25 cellular contexts compared by ENCODE assay signal in genomic region chr1:1817262-1817661, GRCh38. TPM values are rescaled to one million over a fixed set of nuclear protein-coding genes. Genes with fewer than 3 reads are reported as not detected.
DNase-seq lines count a peak whose midpoint lies in the region; ATAC-seq and TF ChIP-seq lines count a peak whose summit lies in the region.
"Had no signal": no experiment of that assay in that cellular context is flagged by ENCODE, and none has a peak within 500 bp of the region (broad histone marks: within the 10 kb centered on the region; RNA-seq: fewer than 3 reads in every experiment).

No MANE protein-coding gene starts in this region.

- H3K79me1 ChIP-seq in neuronal stem cell (ENCODE audit: low read depth, low read length), result peaks cover 10% of the 10 kb centered on the region

- H2BK120ac ChIP-seq in neuronal stem cell (ENCODE audit: low read depth, low read length), result no peak overlapping the region

- H3K27ac ChIP-seq in CD4-positive, alpha-beta T cell (ENCODE audit: low read depth, low read length), result no peak overlapping the region
- peak overlapping the region; percentile 39 for H3K27ac ChIP-seq in RWPE1
- H3K27ac ChIP-seq in neuronal stem cell (replicated peaks; ENCODE audit: low read length), result no peak overlapping the region
- H3K27ac ChIP-seq: heart right ventricle, KMS-11, psoas muscle, tibial nerve had no signal

- no peak overlapping the region for H2BK15ac ChIP-seq in neuronal stem cell (ENCODE audit: low read length)

- H3K18ac ChIP-seq in neuronal stem cell (ENCODE audit: low read length), result no peak overlapping the region

- no peak overlapping the region for H3K4ac ChIP-seq in neuronal stem cell (ENCODE audit: low read length)

- no peaks in the 10 kb centered on the region for H3K27me3 ChIP-seq in CD4-positive, alpha-beta T cell (ENCODE audit: control insufficient read depth, insufficient read depth, low read length)
- no peaks in the 10 kb centered on the region for H3K27me3 ChIP-seq in neuronal stem cell (ENCODE audit: control insufficient read depth in 3 of 3, insufficient read depth in 3 of 3, low read depth in 1 of 3, low read length in 3 of 3)
- H3K27me3 ChIP-seq: BE2C, heart right ventricle, tibial nerve had no signal

- intact Hi-C loops in CD4-positive, alpha-beta T cell (cut with DNase I, micrococcal nuclease), result no loop called here

- no peak for DNase-seq in activated T-cell treated with anti-CD3 and anti-CD28 coated beads, Interleukin-2, amount 50 U/mL, for 72 hours
- no peak for DNase-seq in activated T-cell treated with anti-CD3 and anti-CD28 coated beads, Interleukin-2, amount 50 U/mL, for 1 hour
- no peak for DNase-seq in CD4-positive, alpha-beta T cell
- DNase-seq in RWPE1 (ENCODE audit: low spot score), result no peak
- DNase-seq in endothelial cell (ENCODE audit: low spot score), result no peak
- DNase-seq in retina, result no peak
- DNase-seq in NCI-H526 treated with DMSO at 0.1 percent for 48 hours (lab: John Stamatoyannopoulos, UW), result no peak
- no peak for DNase-seq in neuronal stem cell (ENCODE audit: low spot score)
- DNase-seq: ACHN; BE2C; H9; heart right ventricle; left ventricle myocardium superior; naive B cell; NCI-H1417 treated with DMSO at 0.1 percent for 48 hours; NCI-H2029 treated with DMSO at 0.1 percent for 48 hours; NCI-H524 treated with DMSO at 0.1 percent for 48 hours; nucleus accumbens; psoas muscle; Right ventricle myocardium superior; stimulated activated CD4-positive, alpha-beta T cell treated with anti-CD3 and anti-CD28 coated beads, Interleukin-4, amount 100 ng/mL, for 1 hour had no signal

- H3K27ac Mint-ChIP-seq in activated T-cell treated with anti-CD3 and anti-CD28 coated beads, Interleukin-2, amount 50 U/mL, for 72 hours, result peak overlapping the region; percentile 9
- H3K27ac Mint-ChIP-seq in CD4-positive, alpha-beta T cell, result peak overlapping the region; percentile 47
- peak overlapping the region; percentile 67 for H3K27ac Mint-ChIP-seq in endothelial cell (ENCODE audit: unreplicated experiment)
- H3K27ac Mint-ChIP-seq: T-helper 2 cell treated with Interferon-gamma antibody and Interleukin-4, amounts not matched to agents 5 μg/mL and 100 μg/mL, for 36 hours had no signal

- no peak overlapping the region for H3K4me3 ChIP-seq in neuronal stem cell (ENCODE audit: low read length in 2 of 2)
- H3K4me3 ChIP-seq: GM12878, heart right ventricle, psoas muscle, tibial nerve had no signal

- H4K91ac ChIP-seq in neuronal stem cell (ENCODE audit: low read depth, low read length, poor library complexity), result no peak overlapping the region

- H2BK5ac ChIP-seq in neuronal stem cell (ENCODE audit: low read length), result no peak overlapping the region

- no peaks in the 10 kb centered on the region for H3K4me1 Mint-ChIP-seq in activated T-cell treated with anti-CD3 and anti-CD28 coated beads, Interleukin-2, amount 50 U/mL, for 72 hours (ENCODE audit: low read depth)
- H3K4me1 Mint-ChIP-seq in CD4-positive, alpha-beta T cell (ENCODE audit: low read depth), result peaks cover 14% of the 10 kb centered on the region
- peaks cover 10% of the 10 kb centered on the region for H3K4me1 Mint-ChIP-seq in endothelial cell (ENCODE audit: unreplicated experiment)
- H3K4me1 Mint-ChIP-seq: H9 had no signal

- peaks cover 42 to 94% of the 10 kb centered on the region in 2 donors for H3K36me3 ChIP-seq in neuronal stem cell (replicated peaks in 1 of 2; ENCODE audit: control insufficient read depth in 2 of 2, insufficient read depth in 2 of 2, low read length in 2 of 2)

- no peaks in the 10 kb centered on the region for H3K27me3 Mint-ChIP-seq in activated T-cell treated with anti-CD3 and anti-CD28 coated beads, Interleukin-2, amount 50 U/mL, for 72 hours (ENCODE audit: low read depth)
- H3K27me3 Mint-ChIP-seq in CD4-positive, alpha-beta T cell, result no peaks in the 10 kb centered on the region
- H3K27me3 Mint-ChIP-seq in endothelial cell (ENCODE audit: unreplicated experiment), result peaks cover 13% of the 10 kb centered on the region
- H3K27me3 Mint-ChIP-seq: naive B cell had no signal

- no peaks in the 10 kb centered on the region for H3K9me3 Mint-ChIP-seq in activated T-cell treated with anti-CD3 and anti-CD28 coated beads, Interleukin-2, amount 50 U/mL, for 72 hours
- H3K9me3 Mint-ChIP-seq in CD4-positive, alpha-beta T cell, result no peaks in the 10 kb centered on the region
- no peaks in the 10 kb centered on the region for H3K9me3 Mint-ChIP-seq in endothelial cell (ENCODE audit: unreplicated experiment)
- H3K9me3 Mint-ChIP-seq: H9; naive B cell; T-helper 2 cell treated with Interferon-gamma antibody and Interleukin-4, amounts not matched to agents 5 μg/mL and 100 μg/mL, for 36 hours had no signal

- H2AK5ac ChIP-seq in neuronal stem cell (ENCODE audit: low read depth, low read length), result no peak overlapping the region

- H2AFZ ChIP-seq in neuronal stem cell (ENCODE audit: low read length), result no peak overlapping the region

- peaks cover 0 to 3% of the 10 kb centered on the region in 2 donors for H3K4me1 ChIP-seq in neuronal stem cell (ENCODE audit: control insufficient read depth in 2 of 2, insufficient read depth in 1 of 2, low read depth in 1 of 2, low read length in 2 of 2)
- H3K4me1 ChIP-seq: BE2C, heart right ventricle, tibial nerve had no signal

- CTCF ChIA-PET in CD4-positive, alpha-beta T cell (lab: Charles Lee), result interaction anchor here (1.3 kb wide), 1 partner anchor 91 kb away, joined by 4 read pairs; no protein-coding TSS in a partner anchor
- CTCF ChIA-PET in RWPE1 (lab: Yijun Ruan, JAX), result no interaction called here

- POLR2A ChIA-PET in CD4-positive, alpha-beta T cell (lab: Charles Lee), result no interaction called here
- POLR2A ChIA-PET in RWPE1 (lab: Yijun Ruan, JAX; ENCODE audit: low non-redundant PET), result no interaction called here

- TF ChIP-seq CTCF in CD4-positive, alpha-beta T cell (IDR thresholded peaks at IDR 0.05), result no peak
- TF ChIP-seq CTCF in RWPE1 (conservative IDR thresholded peaks at IDR 0.05; ENCODE audit: low read depth) (no peak), endothelial cell (IDR thresholded peaks at IDR 0.05; ENCODE audit: unreplicated experiment) (no peak)

- no peak overlapping the region for H3K4me3 Mint-ChIP-seq in activated T-cell treated with anti-CD3 and anti-CD28 coated beads, Interleukin-2, amount 50 U/mL, for 72 hours
- H3K4me3 Mint-ChIP-seq in CD4-positive, alpha-beta T cell, result no peak overlapping the region
- no peak overlapping the region for H3K4me3 Mint-ChIP-seq in endothelial cell (ENCODE audit: unreplicated experiment)
- H3K4me3 Mint-ChIP-seq: naive B cell; T-helper 2 cell treated with Interferon-gamma antibody and Interleukin-4, amounts not matched to agents 5 μg/mL and 100 μg/mL, for 36 hours had no signal

- H2BK12ac ChIP-seq in neuronal stem cell (ENCODE audit: low read length), result no peak overlapping the region

- H3K9ac ChIP-seq in neuronal stem cell (ENCODE audit: low read depth, low read length, poor library complexity), result no peak overlapping the region
- H3K9ac ChIP-seq: KMS-11 had no signal

- peaks cover 7 to 23% of the 10 kb centered on the region in 2 donors for H3K36me3 Mint-ChIP-seq in activated T-cell treated with anti-CD3 and anti-CD28 coated beads, Interleukin-2, amount 50 U/mL, for 72 hours (ENCODE audit: insufficient read depth in 2 of 2)
- H3K36me3 Mint-ChIP-seq in CD4-positive, alpha-beta T cell (ENCODE audit: low read depth), result peaks cover 71% of the 10 kb centered on the region
- peaks cover 29% of the 10 kb centered on the region for H3K36me3 Mint-ChIP-seq in endothelial cell (ENCODE audit: low read depth, unreplicated experiment)

- H3K14ac ChIP-seq in neuronal stem cell (ENCODE audit: low read length), result no peak overlapping the region

- no peak overlapping the region for H3K23ac ChIP-seq in neuronal stem cell (ENCODE audit: low read depth, low read length, poor library complexity)

- no peak overlapping the region for H4K8ac ChIP-seq in neuronal stem cell (ENCODE audit: low read depth, low read length)

- no peak for ATAC-seq in activated T-cell treated with anti-CD3 and anti-CD28 coated beads, Interleukin-2, amount 50 U/mL, for 72 hours (replicated peaks in 1 of 2)
- ATAC-seq in CD4-positive, alpha-beta T cell (ENCODE audit: poor library complexity), result no peak
- ATAC-seq: GM12878, heart right ventricle, left ventricle myocardium superior, psoas muscle had no signal

- WGBS in neuronal stem cell (ENCODE audit: extremely low coverage in 2 of 2, insufficient read length in 2 of 2, insufficient replicate concordance in 1 of 2), 2 donors, result no CpG with 5 or more reads among the region's 1 CpG

- no peak overlapping the region for H3K4me2 ChIP-seq in neuronal stem cell (ENCODE audit: insufficient read depth, low read length, poor library complexity, severe bottlenecking)
- H3K4me2 ChIP-seq: KMS-11 had no signal

- no peaks in the 10 kb centered on the region for H3K9me3 ChIP-seq in CD4-positive, alpha-beta T cell (ENCODE audit: control insufficient read depth, low read length)
- H3K9me3 ChIP-seq in neuronal stem cell (replicated peaks in 1 of 2; ENCODE audit: control insufficient read depth in 2 of 2, insufficient read depth in 1 of 2, low read depth in 1 of 2, low read length in 2 of 2), result peaks cover 0 to 2% of the 10 kb centered on the region in 2 donors
- H3K9me3 ChIP-seq: BE2C, heart right ventricle, psoas muscle, tibial nerve had no signal

RNA-seq across cellular contexts. Expression of gene NADK, which starts 39.0 kb away (rescaled TPM):
- total RNA-seq in activated T-cell treated with anti-CD3 and anti-CD28 coated beads, Interleukin-2, amount 50 U/mL, for 72 hours, result 10 to 100 TPM; 54.0 to 54.5 TPM
- 10 to 100 TPM; 19.9 to 25.1 TPM for total RNA-seq in CD4-positive, alpha-beta T cell
- total RNA-seq in endothelial cell (ENCODE audit: unreplicated experiment), result 85.4 TPM
- 45.5 TPM for polyA plus RNA-seq in neuronal stem cell (2013, experiment 1 of 2)
- polyA plus RNA-seq in neuronal stem cell (2013, experiment 2 of 2), result 43.7 TPM

Comparison
In these comparisons a context has a peak if more than half of its experiments do, and no peak if none do; other contexts are left out.
1. H3K27ac Mint-ChIP-seq: peak in every context shown above with its lines; median percentile 67 in endothelial cell; 47 in CD4-positive, alpha-beta T cell; 9 in activated T-cell treated with anti-CD3 and anti-CD28 coated beads, Interleukin-2, amount 50 U/mL, for 72 hours.